In genomic region chr19:439167-439900, GRCh38 we compare ENCODE assay signal across 8 cellular contexts. TPM values are rescaled to one million over a fixed set of nuclear protein-coding genes. Genes with fewer than 3 reads are reported as not detected.
"Had no signal": no experiment of that assay in that cellular context is flagged by ENCODE, and none has a peak within 500 bp of the region (broad histone marks: within the 10 kb centered on the region; RNA-seq: fewer than 3 reads in every experiment).

No MANE protein-coding gene starts in this region.

- ATAC-seq: K562 had no signal

- DNase-seq: GOT3, H9, HCEC 1CT, IMR-90 had no signal

- FAIRE-seq: H54, HTR-8/SVneo, K562 had no signal

- H3K4me3 ChIP-seq: K562 had no signal

RNA-seq across cellular contexts. Expression of gene SHC2, which starts 21.5 kb away (rescaled TPM):
- total RNA-seq: HT-29, IMR-90 had no signal

RNA-seq across cellular contexts. Expression of gene C2CD4C, which starts 30.4 kb away (rescaled TPM):
- total RNA-seq: K562 had no signal

RNA-seq across cellular contexts. Expression of gene MADCAM1, which starts 57.0 kb away (rescaled TPM):
- total RNA-seq: IMR-90 had no signal
